In the genomic region with DNA sequence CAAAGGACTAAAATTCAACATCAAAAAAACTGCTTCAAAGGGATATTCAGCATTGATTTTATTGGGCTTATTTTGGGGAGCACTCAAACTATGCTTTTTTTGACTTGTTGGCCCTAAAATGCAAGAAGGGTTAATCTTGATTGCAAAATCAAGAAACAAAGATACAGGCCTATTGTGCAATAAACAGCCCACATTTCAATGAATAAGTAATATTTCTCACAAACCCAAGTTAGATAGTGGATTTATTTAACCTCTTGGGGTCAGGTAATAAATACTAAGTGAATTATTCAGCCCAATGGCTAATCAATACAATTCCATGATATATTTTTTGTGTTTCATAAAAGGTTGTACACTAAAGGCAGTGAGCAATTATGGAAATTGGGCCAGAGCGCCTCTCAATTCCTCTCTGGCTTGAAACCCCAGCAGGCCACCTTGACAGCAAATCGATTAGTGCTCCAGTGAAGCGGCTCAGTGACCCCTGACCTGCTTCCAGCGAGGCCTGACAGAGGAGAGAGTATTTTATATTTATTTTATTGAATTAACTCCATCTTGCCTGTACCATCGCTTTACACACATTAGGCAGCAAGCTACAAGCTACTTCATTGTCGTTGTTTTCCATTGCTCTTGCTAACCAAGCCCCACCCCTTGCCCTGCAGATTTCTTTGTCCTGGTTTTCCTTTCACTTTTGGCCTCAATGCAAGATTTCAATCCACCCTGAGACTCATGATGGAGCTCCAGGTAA, we compare ENCODE assay signal across 9 cellular contexts.
DNase-seq lines count a peak whose midpoint lies in the region; ATAC-seq lines count a peak whose summit lies in the region.
"Had no signal": no experiment of that assay in that cellular context is flagged by ENCODE, and none has a peak within 500 bp of the region (broad histone marks: within the 10 kb centered on the region; RNA-seq: fewer than 3 reads in every experiment).

No MANE protein-coding gene starts in this region.

- no peak overlapping the region for H3K23ac ChIP-seq in neuronal stem cell (ENCODE audit: low read depth, low read length, poor library complexity)

- H3K27me3 ChIP-seq in neuronal stem cell (ENCODE audit: control insufficient read depth in 3 of 3, insufficient read depth in 3 of 3, low read depth in 1 of 3, low read length in 3 of 3) = no peaks in the 10 kb centered on the region

- H2BK15ac ChIP-seq in neuronal stem cell (ENCODE audit: low read length) = no peak overlapping the region

- no peaks in the 10 kb centered on the region for H3K79me1 ChIP-seq in neuronal stem cell (ENCODE audit: low read depth, low read length)

- H2BK12ac ChIP-seq in neuronal stem cell (ENCODE audit: low read length) = no peak overlapping the region

- H3K36me3 ChIP-seq in neuronal stem cell (replicated peaks in 1 of 2; ENCODE audit: control insufficient read depth in 2 of 2, insufficient read depth in 2 of 2, low read length in 2 of 2) = no peaks in the 10 kb centered on the region
- H3K36me3 ChIP-seq: HAP-1 had no signal

- peaks cover 20 to 38% of the 10 kb centered on the region in 2 donors for H3K4me1 ChIP-seq in neuronal stem cell (ENCODE audit: control insufficient read depth in 2 of 2, insufficient read depth in 1 of 2, low read depth in 1 of 2, low read length in 2 of 2)
- H3K4me1 ChIP-seq: HAP-1 had no signal

- H3K9ac ChIP-seq in neuronal stem cell (ENCODE audit: low read depth, low read length, poor library complexity) = no peak overlapping the region

- H2BK120ac ChIP-seq in neuronal stem cell (ENCODE audit: low read depth, low read length) = no peak overlapping the region

- no peak overlapping the region for H4K8ac ChIP-seq in neuronal stem cell (ENCODE audit: low read depth, low read length)

- H3K14ac ChIP-seq in neuronal stem cell (ENCODE audit: low read length) = no peak overlapping the region

- H3K4me3 ChIP-seq in neuronal stem cell (ENCODE audit: low read length in 2 of 2) = peak overlapping the region in 1 of 2 donors; percentile 19
- H3K4me3 ChIP-seq: HAP-1 had no signal

- H3K27ac ChIP-seq in neuronal stem cell (replicated peaks; ENCODE audit: low read length) = peak overlapping the region; percentile 13

- H2AFZ ChIP-seq in neuronal stem cell (ENCODE audit: low read length) = peak overlapping the region; percentile 51

- no CpG with 5 or more reads among the region's 6 CpGs for WGBS in neuronal stem cell (ENCODE audit: extremely low coverage in 2 of 2, insufficient read length in 2 of 2, insufficient replicate concordance in 1 of 2), 2 donors

- ATAC-seq in GM18868 (IDR thresholded peaks at IDR 0.05; ENCODE audit: unreplicated experiment) = peak; percentile 60
- peak; percentile 74 for ATAC-seq in HG02642 (IDR thresholded peaks at IDR 0.05; ENCODE audit: poor library complexity, unreplicated experiment)

- no peak overlapping the region for H3K4ac ChIP-seq in neuronal stem cell (ENCODE audit: low read length)

- peak; percentile 51 for DNase-seq in RPMI7951 (ENCODE audit: low read depth)
- no peak for DNase-seq in neuronal stem cell (ENCODE audit: low spot score)
- no peak for DNase-seq in NCI-H1436 (lab: John Stamatoyannopoulos, UW)
- no peak for DNase-seq in effector CD4-positive, alpha-beta T cell
- no peak for DNase-seq in T-helper 1 cell
- DNase-seq in activated effector memory CD4-positive, alpha-beta T cell treated with anti-CD3 and anti-CD28 coated beads, Interleukin-2, amount 50 U/mL, for 16 hours = no peak

- no peak overlapping the region for H3K4me2 ChIP-seq in neuronal stem cell (ENCODE audit: insufficient read depth, low read length, poor library complexity, severe bottlenecking)

- H4K91ac ChIP-seq in neuronal stem cell (ENCODE audit: low read depth, low read length, poor library complexity) = no peak overlapping the region

- H2AK5ac ChIP-seq in neuronal stem cell (ENCODE audit: low read depth, low read length) = no peak overlapping the region

- H2BK5ac ChIP-seq in neuronal stem cell (ENCODE audit: low read length) = no peak overlapping the region

- H3K18ac ChIP-seq in neuronal stem cell (ENCODE audit: low read length) = no peak overlapping the region

- no peaks in the 10 kb centered on the region for H3K9me3 ChIP-seq in neuronal stem cell (replicated peaks in 1 of 2; ENCODE audit: control insufficient read depth in 2 of 2, insufficient read depth in 1 of 2, low read depth in 1 of 2, low read length in 2 of 2)
- H3K9me3 ChIP-seq: HAP-1 had no signal
